33 cellular contexts compared by ENCODE assay signal in genomic region chr11:44404736-44405395, GRCh38.
"Had no signal": no experiment of that assay in that cellular context is flagged by ENCODE, and none has a peak within 500 bp of the region (broad histone marks: within the 10 kb centered on the region; RNA-seq: fewer than 3 reads in every experiment).

No MANE protein-coding gene starts in this region.

- FAIRE-seq: astrocyte, bronchial epithelial cell, RCC 7860 had no signal

- H3K4me1 ChIP-seq: adrenal gland had no signal

- H3K36me3 ChIP-seq: adrenal gland had no signal

- ATAC-seq: activated naive CD4-positive, alpha-beta T cell treated with anti-CD3 and anti-CD28 coated beads, Interleukin-2, amount 50 U/mL, for 72 hours; activated T-cell treated with anti-CD3 and anti-CD28 coated beads, Interleukin-2, amount 50 U/mL, for 4 hours; Right ventricle myocardium inferior had no signal

- H3K9me3 ChIP-seq: adrenal gland had no signal

- H2AFZ ChIP-seq: PC-9 had no signal

- DNase-seq: activated B cell treated with CpG ODN at 0.5 μM for 24 hours; activated CD4-positive, alpha-beta memory T cell treated with anti-CD3 and anti-CD28 coated beads for 36 hours; activated CD4-positive, alpha-beta T cell treated with anti-CD3 and anti-CD28 coated beads for 4 hours; activated CD4-positive, alpha-beta T cell treated with anti-CD3 and anti-CD28 coated beads, Interleukin-2, amount 50 U/mL, for 1 hour; activated CD4-positive, CD25-positive, alpha-beta regulatory T cell treated with anti-CD3 and anti-CD28 coated beads, Interleukin-2, amount 50 U/mL, for 72 hours; activated CD8-positive, alpha-beta memory T cell treated with anti-CD3 and anti-CD28 coated beads, Interleukin-2, amount 50 U/mL, for 4 hours; activated gamma-delta T cell treated with Interleukin-2 at 50 U/mL for 16 hours; activated naive CD4-positive, alpha-beta T cell treated with anti-CD3 and anti-CD28 coated beads for 36 hours; activated T-cell treated with anti-CD3 and anti-CD28 coated beads for 4 hours; activated T-cell treated with anti-CD3 and anti-CD28 coated beads, Interleukin-2, amount 50 U/mL, for 4 hours; adrenal gland; caudate nucleus; Karpas-422; KBM-7; NCI-H1048; NCI-H1105 treated with DMSO at 0.1 percent for 48 hours; NCI-H1436; NCI-H1694; NCI-H2029; NCI-H345; SIG-M5; SW 1271; T-helper 1 cell; T-helper 2 cell; T-helper 9 cell had no signal

- H3K4me3 ChIP-seq: adrenal gland, PC-9 had no signal

- H3K27ac ChIP-seq: adrenal gland, PC-9, RWPE1, VCaP had no signal

- H3K4me2 ChIP-seq: PC-9 had no signal
